In the genomic region with DNA sequence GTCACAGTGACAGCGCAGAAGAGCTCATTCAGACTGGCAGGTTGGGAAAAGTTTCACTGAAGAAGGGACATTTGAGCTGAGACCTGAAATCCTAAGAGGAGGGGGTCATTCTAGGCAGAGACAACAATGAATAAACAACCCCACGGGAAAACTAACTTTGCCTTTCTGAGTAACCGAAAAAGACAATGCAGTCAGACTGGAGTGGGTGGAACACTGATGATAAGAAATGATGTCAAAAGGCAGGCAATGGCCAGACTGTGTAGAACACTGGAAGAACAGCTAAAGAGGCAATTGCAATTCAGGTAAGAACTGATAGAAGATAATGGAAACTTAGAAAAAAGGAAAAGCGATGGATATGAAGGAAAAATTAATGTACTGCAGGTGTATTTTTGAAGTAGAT, we compare ENCODE assay signal across 25 cellular contexts.
"Had no signal": no experiment of that assay in that cellular context is flagged by ENCODE, and none has a peak within 500 bp of the region (broad histone marks: within the 10 kb centered on the region; RNA-seq: fewer than 3 reads in every experiment).

No MANE protein-coding gene starts in this region.

- H3K9me3 ChIP-seq: esophagus muscularis mucosa, gastrocnemius medialis, left ventricle myocardium inferior, transverse colon had no signal

- H3K4me3 ChIP-seq: cardiac muscle cell, coronary artery, esophagus muscularis mucosa, gastrocnemius medialis, left ventricle myocardium inferior, lung, transverse colon had no signal

- DNase-seq: activated CD4-positive, alpha-beta T cell treated with anti-CD3 and anti-CD28 coated beads for 4 hours; activated CD4-positive, alpha-beta T cell treated with anti-CD3 and anti-CD28 coated beads, Interleukin-2, amount 50 U/mL, for 4 hours; activated CD8-positive, alpha-beta memory T cell treated with anti-CD3 and anti-CD28 coated beads for 24 hours; activated gamma-delta T cell; activated naive CD4-positive, alpha-beta T cell treated with anti-CD3 and anti-CD28 coated beads, Interleukin-2, amount 10 ng/mL, durations not matched to agents 7 days and 5 days; activated naive CD8-positive, alpha-beta T cell treated with anti-CD3 and anti-CD28 coated beads, Interleukin-2, amount 10 ng/mL, durations not matched to agents 7 days and 5 days; amniotic stem cell; cerebellar nuclear complex; effector memory CD8-positive, alpha-beta T cell; gastrocnemius medialis; glutamatergic neuron; left ventricle myocardium inferior; mesendoderm; posterior cingulate gyrus; right cardiac atrium; stimulated activated CD4-positive, alpha-beta T cell treated with anti-CD3 and anti-CD28 coated beads, Interleukin-2, amount 100 ng/mL, for 48 hours; stimulated activated naive CD4-positive, alpha-beta T cell treated with Interleukin-2 at 50 U/mL for 16 hours; T-helper 1 cell; transverse colon had no signal

- ATAC-seq: effector memory CD8-positive, alpha-beta T cell; gastrocnemius medialis; natural killer cell treated with Interleukin-12 subunit alpha and Interleukin-12 subunit beta and Interleukin-15 and Interleukin-18, amount 100 ng/mL, for 72 hours had no signal

- FAIRE-seq: islet of Langerhans had no signal

- H3K36me3 ChIP-seq: cardiac muscle cell, esophagus muscularis mucosa, gastrocnemius medialis, transverse colon had no signal

- H3K27me3 ChIP-seq: cardiac muscle cell, esophagus muscularis mucosa, gastrocnemius medialis, transverse colon had no signal
